ENCODE assay signal across 1 cellular context in genomic region chr1:196628838-196629237, GRCh38.
TF ChIP-seq lines count a peak whose summit lies in the region.

No MANE protein-coding gene starts in this region.

TF ChIP-seq in K562, 482 proteins besides CTCF, POLR2A, EP300 and RAD21 (continued from another document):
- TF ChIP-seq KDM4B (IDR thresholded peaks at IDR 0.05; ENCODE audit: borderline replicate concordance in 2 of 2, low read depth in 1 of 2) = no peak
- TF ChIP-seq, protein P1, sequence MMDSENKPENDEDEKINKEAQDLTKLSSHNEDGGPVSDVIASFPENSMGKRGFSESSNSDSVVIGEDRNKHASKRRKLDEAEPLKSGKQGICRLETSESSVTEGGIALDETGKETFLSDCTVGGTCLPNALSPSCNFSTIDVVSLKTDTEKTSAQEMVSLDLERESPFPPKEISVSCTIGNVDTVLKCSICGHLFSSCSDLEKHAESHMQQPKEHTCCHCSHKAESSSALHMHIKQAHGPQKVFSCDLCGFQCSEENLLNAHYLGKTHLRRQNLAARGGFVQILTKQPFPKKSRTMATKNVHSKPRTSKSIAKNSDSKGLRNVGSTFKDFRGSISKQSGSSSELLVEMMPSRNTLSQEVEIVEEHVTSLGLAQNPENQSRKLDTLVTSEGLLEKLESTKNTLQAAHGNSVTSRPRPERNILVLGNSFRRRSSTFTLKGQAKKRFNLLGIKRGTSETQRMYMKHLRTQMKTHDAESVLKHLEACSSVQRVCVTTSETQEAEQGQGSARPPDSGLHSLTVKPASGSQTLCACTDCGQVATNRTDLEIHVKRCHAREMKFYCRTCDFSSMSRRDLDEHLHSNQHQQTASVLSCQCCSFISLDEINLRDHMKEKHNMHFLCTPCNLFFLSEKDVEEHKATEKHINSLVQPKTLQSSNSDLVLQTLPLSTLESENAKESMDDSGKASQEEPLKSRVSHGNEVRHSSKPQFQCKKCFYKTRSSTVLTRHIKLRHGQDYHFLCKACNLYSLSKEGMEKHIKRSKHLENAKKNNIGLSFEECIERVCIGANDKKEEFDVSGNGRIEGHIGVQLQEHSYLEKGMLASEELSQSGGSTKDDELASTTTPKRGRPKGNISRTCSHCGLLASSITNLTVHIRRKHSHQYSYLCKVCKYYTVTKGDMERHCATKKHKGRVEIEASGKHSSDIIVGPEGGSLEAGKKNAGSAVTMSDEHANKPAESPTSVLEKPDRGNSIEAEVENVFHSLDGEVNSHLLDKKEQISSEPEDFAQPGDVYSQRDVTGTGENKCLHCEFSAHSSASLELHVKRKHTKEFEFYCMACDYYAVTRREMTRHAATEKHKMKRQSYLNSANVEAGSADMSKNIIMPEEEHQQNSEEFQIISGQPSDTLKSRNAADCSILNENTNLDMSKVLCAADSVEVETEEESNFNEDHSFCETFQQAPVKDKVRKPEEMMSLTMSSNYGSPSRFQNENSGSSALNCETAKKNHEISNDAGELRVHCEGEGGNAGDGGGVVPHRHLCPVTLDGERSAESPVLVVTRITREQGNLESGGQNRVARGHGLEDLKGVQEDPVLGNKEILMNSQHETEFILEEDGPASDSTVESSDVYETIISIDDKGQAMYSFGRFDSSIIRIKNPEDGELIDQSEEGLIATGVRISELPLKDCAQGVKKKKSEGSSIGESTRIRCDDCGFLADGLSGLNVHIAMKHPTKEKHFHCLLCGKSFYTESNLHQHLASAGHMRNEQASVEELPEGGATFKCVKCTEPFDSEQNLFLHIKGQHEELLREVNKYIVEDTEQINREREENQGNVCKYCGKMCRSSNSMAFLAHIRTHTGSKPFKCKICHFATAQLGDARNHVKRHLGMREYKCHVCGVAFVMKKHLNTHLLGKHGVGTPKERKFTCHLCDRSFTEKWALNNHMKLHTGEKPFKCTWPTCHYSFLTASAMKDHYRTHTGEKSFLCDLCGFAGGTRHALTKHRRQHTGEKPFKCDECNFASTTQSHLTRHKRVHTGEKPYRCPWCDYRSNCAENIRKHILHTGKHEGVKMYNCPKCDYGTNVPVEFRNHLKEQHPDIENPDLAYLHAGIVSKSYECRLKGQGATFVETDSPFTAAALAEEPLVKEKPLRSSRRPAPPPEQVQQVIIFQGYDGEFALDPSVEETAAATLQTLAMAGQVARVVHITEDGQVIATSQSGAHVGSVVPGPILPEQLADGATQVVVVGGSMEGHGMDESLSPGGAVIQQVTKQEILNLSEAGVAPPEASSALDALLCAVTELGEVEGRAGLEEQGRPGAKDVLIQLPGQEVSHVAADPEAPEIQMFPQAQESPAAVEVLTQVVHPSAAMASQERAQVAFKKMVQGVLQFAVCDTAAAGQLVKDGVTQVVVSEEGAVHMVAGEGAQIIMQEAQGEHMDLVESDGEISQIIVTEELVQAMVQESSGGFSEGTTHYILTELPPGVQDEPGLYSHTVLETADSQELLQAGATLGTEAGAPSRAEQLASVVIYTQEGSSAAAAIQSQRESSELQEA (IDR thresholded peaks at IDR 0.05; ENCODE audit: low read depth) = no peak
- no peak for TF ChIP-seq HIVEP1 (CRISPR knock-in tag; IDR thresholded peaks at IDR 0.05)
- TF ChIP-seq HDAC1 (IDR thresholded peaks at IDR 0.05) = no peak
- no peak for TF ChIP-seq POLR2AphosphoS5 (IDR thresholded peaks at IDR 0.05; ENCODE audit: control insufficient read depth, insufficient read depth, low read depth, low read length)
- TF ChIP-seq ZNF507 (tag; conservative IDR thresholded peaks at IDR 0.05) = no peak
- TF ChIP-seq C11orf30 (IDR thresholded peaks at IDR 0.05; ENCODE audit: low read depth) = no peak
- TF ChIP-seq, protein P2, sequence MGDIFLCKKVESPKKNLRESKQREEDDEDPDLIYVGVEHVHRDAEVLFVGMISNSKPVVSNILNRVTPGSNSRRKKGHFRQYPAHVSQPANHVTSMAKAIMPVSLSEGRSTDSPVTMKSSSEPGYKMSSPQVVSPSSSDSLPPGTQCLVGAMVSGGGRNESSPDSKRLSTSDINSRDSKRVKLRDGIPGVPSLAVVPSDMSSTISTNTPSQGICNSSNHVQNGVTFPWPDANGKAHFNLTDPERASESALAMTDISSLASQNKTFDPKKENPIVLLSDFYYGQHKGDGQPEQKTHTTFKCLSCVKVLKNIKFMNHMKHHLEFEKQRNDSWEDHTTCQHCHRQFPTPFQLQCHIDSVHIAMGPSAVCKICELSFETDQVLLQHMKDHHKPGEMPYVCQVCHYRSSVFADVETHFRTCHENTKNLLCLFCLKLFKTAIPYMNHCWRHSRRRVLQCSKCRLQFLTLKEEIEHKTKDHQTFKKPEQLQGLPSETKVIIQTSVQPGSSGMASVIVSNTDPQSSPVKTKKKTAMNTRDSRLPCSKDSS (IDR thresholded peaks at IDR 0.05; ENCODE audit: low read depth, partially characterized antibody) = peak; percentile 70
- TF ChIP-seq ZNF354B (CRISPR knock-in tag; IDR thresholded peaks at IDR 0.05) = no peak
- TF ChIP-seq, protein P3, sequence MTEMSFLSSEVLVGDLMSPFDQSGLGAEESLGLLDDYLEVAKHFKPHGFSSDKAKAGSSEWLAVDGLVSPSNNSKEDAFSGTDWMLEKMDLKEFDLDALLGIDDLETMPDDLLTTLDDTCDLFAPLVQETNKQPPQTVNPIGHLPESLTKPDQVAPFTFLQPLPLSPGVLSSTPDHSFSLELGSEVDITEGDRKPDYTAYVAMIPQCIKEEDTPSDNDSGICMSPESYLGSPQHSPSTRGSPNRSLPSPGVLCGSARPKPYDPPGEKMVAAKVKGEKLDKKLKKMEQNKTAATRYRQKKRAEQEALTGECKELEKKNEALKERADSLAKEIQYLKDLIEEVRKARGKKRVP (CRISPR knock-in tag; IDR thresholded peaks at IDR 0.05) = no peak
- TF ChIP-seq CBX3 (IDR thresholded peaks at IDR 0.05; ENCODE audit: borderline replicate concordance in 1 of 2, low read length in 2 of 2) = peak in 1 of 2 experiments; percentile 86; a peak in 1 of 3 replicates
- TF ChIP-seq RFX5 (IDR thresholded peaks at IDR 0.05; ENCODE audit: low read depth, low read length) = no peak
- no peak for TF ChIP-seq CUX1 (CRISPR knock-in tag; IDR thresholded peaks at IDR 0.05)
- TF ChIP-seq CEBPG (CRISPR knock-in tag; IDR thresholded peaks at IDR 0.05) = no peak
- TF ChIP-seq CEBPG (tag; conservative IDR thresholded peaks at IDR 0.05 in 1 of 2, IDR thresholded peaks at IDR 0.05 in 1 of 2) = no peak
